9 cellular contexts compared by ENCODE assay signal in genomic region chr1:33634806-33635205, GRCh38.
DNase-seq lines count a peak whose midpoint lies in the region; ATAC-seq and TF ChIP-seq lines count a peak whose summit lies in the region.
"Had no signal": no experiment of that assay in that cellular context is flagged by ENCODE, and none has a peak within 500 bp of the region (broad histone marks: within the 10 kb centered on the region; RNA-seq: fewer than 3 reads in every experiment).

No MANE protein-coding gene starts in this region.

- H3K27me3 Mint-ChIP-seq in activated CD4-positive, alpha-beta memory T cell treated with anti-CD3 and anti-CD28 coated beads for 36 hours, result peaks cover 17% of the 10 kb centered on the region
- peaks cover 41% of the 10 kb centered on the region for H3K27me3 Mint-ChIP-seq in stimulated activated naive CD8-positive, alpha-beta T cell treated with anti-CD3 and anti-CD28 coated beads, Interleukin-15, amount 100 ng/mL, for 72 hours

- peak; percentile 11 for DNase-seq in Caki2 (ENCODE audit: low read depth)
- DNase-seq in HFF-Myc (ENCODE audit: extremely low read depth, low read depth), result no peak
- peak; percentile 35 for DNase-seq in activated CD4-positive, alpha-beta memory T cell treated with anti-CD3 and anti-CD28 coated beads for 36 hours
- no peak for DNase-seq in right atrium auricular region (ENCODE audit: low spot score)
- DNase-seq in stimulated activated naive CD8-positive, alpha-beta T cell treated with anti-CD3 and anti-CD28 coated beads, Interleukin-15, amount 100 ng/mL, for 72 hours, result peak in 1 of 2 donors; percentile 26

- no peaks in the 10 kb centered on the region for H3K27me3 ChIP-seq in right atrium auricular region

- H3K36me3 Mint-ChIP-seq in activated CD4-positive, alpha-beta memory T cell treated with anti-CD3 and anti-CD28 coated beads for 36 hours, result no peaks in the 10 kb centered on the region

- TF ChIP-seq CTCF in HFF-Myc (IDR thresholded peaks at IDR 0.05; ENCODE audit: low read depth, low read length, missing control alignments) (peak; percentile 72), right atrium auricular region (IDR thresholded peaks at IDR 0.05) (peak; percentile 37 to 77)

- peaks cover 0 to 10% of the 10 kb centered on the region in 2 donors for H3K4me1 ChIP-seq in right atrium auricular region

- H3K27ac ChIP-seq in right atrium auricular region, result no peak overlapping the region

- H3K4me3 ChIP-seq in HFF-Myc (replicated peaks; ENCODE audit: low read depth, low read length), result no peak overlapping the region
- H3K4me3 ChIP-seq in right atrium auricular region, result no peak overlapping the region

- CTCF ChIA-PET in activated CD4-positive, alpha-beta memory T cell treated with anti-CD3 and anti-CD28 coated beads for 36 hours (lab: Charles Lee), result interaction anchor here (0.6 to 3.4 kb wide), 7 partner anchors 8 to 1108 kb away, joined by 3 to 48 read pairs (median 18); no protein-coding TSS in a partner anchor

- H3K4me1 Mint-ChIP-seq in activated CD4-positive, alpha-beta memory T cell treated with anti-CD3 and anti-CD28 coated beads for 36 hours (ENCODE audit: low read depth), result no peaks in the 10 kb centered on the region
- H3K4me1 Mint-ChIP-seq in stimulated activated naive CD8-positive, alpha-beta T cell treated with anti-CD3 and anti-CD28 coated beads, Interleukin-15, amount 100 ng/mL, for 72 hours, result peaks cover 12% of the 10 kb centered on the region

- H3K27ac Mint-ChIP-seq in activated CD4-positive, alpha-beta memory T cell treated with anti-CD3 and anti-CD28 coated beads for 36 hours, result no peak overlapping the region
- peak overlapping the region; percentile 3 to 7 for H3K27ac Mint-ChIP-seq in stimulated activated naive CD8-positive, alpha-beta T cell treated with anti-CD3 and anti-CD28 coated beads, Interleukin-15, amount 100 ng/mL, for 72 hours
- H3K27ac Mint-ChIP-seq: stimulated activated naive CD8-positive, alpha-beta T cell treated with anti-CD3 and anti-CD28 coated beads, Interleukin-15, Interleukin-2, amounts not matched to agents 100 ng/mL and 50 ng/mL, for 24 hours had no signal

- H3K9me3 ChIP-seq in right atrium auricular region, result no peaks in the 10 kb centered on the region

- ATAC-seq in stimulated activated naive CD8-positive, alpha-beta T cell treated with anti-CD3 and anti-CD28 coated beads, Interleukin-15, amount 100 ng/mL, for 72 hours, result peak; percentile 36
- ATAC-seq in HG02885 (IDR thresholded peaks at IDR 0.05; ENCODE audit: poor library complexity, unreplicated experiment) (no peak), HG02973 (IDR thresholded peaks at IDR 0.05; ENCODE audit: unreplicated experiment) (no peak), HG02759 (IDR thresholded peaks at IDR 0.05; ENCODE audit: unreplicated experiment) (no peak)

- H3K36me3 ChIP-seq in right atrium auricular region, result no peaks in the 10 kb centered on the region

- H3K9me3 Mint-ChIP-seq in activated CD4-positive, alpha-beta memory T cell treated with anti-CD3 and anti-CD28 coated beads for 36 hours, result no peaks in the 10 kb centered on the region
- no peaks in the 10 kb centered on the region for H3K9me3 Mint-ChIP-seq in stimulated activated naive CD8-positive, alpha-beta T cell treated with anti-CD3 and anti-CD28 coated beads, Interleukin-15, amount 100 ng/mL, for 72 hours
- H3K9me3 Mint-ChIP-seq: stimulated activated naive CD8-positive, alpha-beta T cell treated with anti-CD3 and anti-CD28 coated beads, Interleukin-15, Interleukin-2, amounts not matched to agents 100 ng/mL and 50 ng/mL, for 24 hours had no signal

- in situ Hi-C loops in Caki2 (cut with HindIII; ENCODE audit: low pct_unique_long_range_greater_than_20kb, low sequenced_read_pairs), result no loop called here

- POLR2A ChIA-PET in activated CD4-positive, alpha-beta memory T cell treated with anti-CD3 and anti-CD28 coated beads for 36 hours (lab: Charles Lee), result no interaction called here

- H3K4me3 Mint-ChIP-seq in activated CD4-positive, alpha-beta memory T cell treated with anti-CD3 and anti-CD28 coated beads for 36 hours, result no peak overlapping the region
- no peak overlapping the region for H3K4me3 Mint-ChIP-seq in stimulated activated naive CD8-positive, alpha-beta T cell treated with anti-CD3 and anti-CD28 coated beads, Interleukin-15, amount 100 ng/mL, for 72 hours
- H3K4me3 Mint-ChIP-seq: stimulated activated naive CD8-positive, alpha-beta T cell treated with anti-CD3 and anti-CD28 coated beads, Interleukin-15, Interleukin-2, amounts not matched to agents 100 ng/mL and 50 ng/mL, for 24 hours had no signal

- intact Hi-C loops in activated CD4-positive, alpha-beta memory T cell treated with anti-CD3 and anti-CD28 coated beads for 36 hours (cut with micrococcal nuclease), result loop anchor here (5.0 kb wide), 2 partner anchors 527 to 1107 kb away; no protein-coding TSS in a partner anchor

Comparison
In these comparisons a context has a peak if more than half of its experiments do, and no peak if none do; other contexts are left out.
1. DNase-seq: peak in Caki2 (single experiment) and activated CD4-positive, alpha-beta memory T cell treated with anti-CD3 and anti-CD28 coated beads for 36 hours (single experiment); none in HFF-Myc (single experiment) and right atrium auricular region (single experiment).